ENCODE assay signal across 14 cellular contexts in genomic region chr6:85672050-85672449, GRCh38. TPM values are rescaled to one million over a fixed set of nuclear protein-coding genes. Genes with fewer than 3 reads are reported as not detected.
DNase-seq lines count a peak whose midpoint lies in the region; ATAC-seq and TF ChIP-seq lines count a peak whose summit lies in the region.
"Had no signal": no experiment of that assay in that cellular context is flagged by ENCODE, and none has a peak within 500 bp of the region (broad histone marks: within the 10 kb centered on the region; RNA-seq: fewer than 3 reads in every experiment).

No MANE protein-coding gene starts in this region.

- DNase-seq in activated CD4-positive, alpha-beta T cell treated with anti-CD3 and anti-CD28 coated beads, Interleukin-2, amount 10 ng/mL, durations not matched to agents 7 days and 5 days: no peak
- no peak for DNase-seq in activated CD4-positive, alpha-beta T cell treated with anti-CD3 and anti-CD28 coated beads for 1 hour
- DNase-seq in H9 (peak; percentile 33), WTC11 (ENCODE audit: low spot score) (no peak), NCI-H1436 (lab: John Stamatoyannopoulos, UW) (no peak)
- no peak for DNase-seq in naive thymus-derived CD8-positive, alpha-beta T cell
- DNase-seq: activated naive CD4-positive, alpha-beta T cell treated with anti-CD3 and anti-CD28 coated beads for 36 hours; hippocampal formation; stimulated activated naive CD4-positive, alpha-beta T cell treated with Interleukin-2 at 50 U/mL for 16 hours; upper lobe of right lung had no signal

- H4K20me1 ChIP-seq in H9 (ENCODE audit: control insufficient read depth, insufficient read depth, insufficient read length): no peaks in the 10 kb centered on the region

- no peak overlapping the region for H3K18ac ChIP-seq in H9 (ENCODE audit: insufficient read length, low read depth, low read length)

- H3K23ac ChIP-seq in H9 (ENCODE audit: insufficient read length, low read depth, low read length): no peak overlapping the region

- peaks cover 2% of the 10 kb centered on the region for H3K9me3 Mint-ChIP-seq in activated CD4-positive, alpha-beta T cell treated with anti-CD3 and anti-CD28 coated beads, Interleukin-2, amount 10 ng/mL, durations not matched to agents 7 days and 5 days
- no peaks in the 10 kb centered on the region; a peak in 1 of 5 replicates for H3K9me3 Mint-ChIP-seq in H9
- H3K9me3 Mint-ChIP-seq in WTC11: no peaks in the 10 kb centered on the region
- no peaks in the 10 kb centered on the region for H3K9me3 Mint-ChIP-seq in naive thymus-derived CD8-positive, alpha-beta T cell
- H3K9me3 Mint-ChIP-seq: activated naive CD4-positive, alpha-beta T cell treated with anti-CD3 and anti-CD28 coated beads for 36 hours had no signal

- H3K4me1 ChIP-seq in H9 (ENCODE audit: insufficient read depth, low read length): peaks cover 2% of the 10 kb centered on the region; the same call in 1 of the 2 replicates

- no peak overlapping the region for H4K91ac ChIP-seq in H9 (ENCODE audit: insufficient read length, low read depth, low read length)

- no peak overlapping the region for H3K9ac ChIP-seq in H9 (ENCODE audit: extremely low read depth, insufficient read length, low read length)

- no peak overlapping the region for H3K4ac ChIP-seq in H9 (ENCODE audit: low read depth, low read length)

- H3K14ac ChIP-seq in H9 (ENCODE audit: insufficient read depth, low read length): no peak overlapping the region

- no peak overlapping the region for H2AK5ac ChIP-seq in H9 (ENCODE audit: insufficient read length, low read length)

- no peak overlapping the region for H4K5ac ChIP-seq in H9 (ENCODE audit: insufficient read length, low read depth, low read length)

- no peak overlapping the region for H4K8ac ChIP-seq in H9 (replicated peaks; ENCODE audit: insufficient read length, low read depth, low read length)

- peak overlapping the region; percentile 41 for H3K27ac Mint-ChIP-seq in activated CD4-positive, alpha-beta T cell treated with anti-CD3 and anti-CD28 coated beads, Interleukin-2, amount 10 ng/mL, durations not matched to agents 7 days and 5 days
- H3K27ac Mint-ChIP-seq in H9 (peak overlapping the region in 2 of 3 experiments; percentile 71 to 80; a peak in 3 of 7 replicates), WTC11 (no peak overlapping the region; the same call in 1 of the 2 replicates)
- H3K27ac Mint-ChIP-seq in naive thymus-derived CD8-positive, alpha-beta T cell: peak overlapping the region in 6 of 10 donors; percentile 39 to 98 (median 68)
- H3K27ac Mint-ChIP-seq: activated naive CD4-positive, alpha-beta T cell treated with anti-CD3 and anti-CD28 coated beads for 36 hours; brain had no signal

- no peak overlapping the region for H2BK5ac ChIP-seq in H9 (ENCODE audit: insufficient read length, low read length)

- TF ChIP-seq CTCF in H9 (conservative IDR thresholded peaks at IDR 0.05) (no peak), WTC11 (IDR thresholded peaks at IDR 0.05) (no peak)

- H3K79me2 ChIP-seq in H9 (ENCODE audit: insufficient read depth, low read length): peaks cover 13% of the 10 kb centered on the region; the same call in 1 of the 2 replicates

- peaks cover 82% of the 10 kb centered on the region for H3K4me1 Mint-ChIP-seq in activated CD4-positive, alpha-beta T cell treated with anti-CD3 and anti-CD28 coated beads, Interleukin-2, amount 10 ng/mL, durations not matched to agents 7 days and 5 days
- H3K4me1 Mint-ChIP-seq in H9 (peaks cover 46 to 47% of the 10 kb centered on the region in 2 experiments), WTC11 (peaks cover 73% of the 10 kb centered on the region)
- peaks cover 42 to 84% (median 78%) of the 10 kb centered on the region in 4 donors for H3K4me1 Mint-ChIP-seq in naive thymus-derived CD8-positive, alpha-beta T cell

- H3K4me2 ChIP-seq in H9 (ENCODE audit: insufficient read depth, insufficient read length, low read length): no peak overlapping the region

- no peak overlapping the region for H2BK12ac ChIP-seq in H9 (ENCODE audit: insufficient read length, low read depth, low read length)

- peaks cover 65% of the 10 kb centered on the region for H3K36me3 Mint-ChIP-seq in activated CD4-positive, alpha-beta T cell treated with anti-CD3 and anti-CD28 coated beads, Interleukin-2, amount 10 ng/mL, durations not matched to agents 7 days and 5 days (ENCODE audit: low read depth)
- peaks cover 31 to 40% (median 37%) of the 10 kb centered on the region in 3 experiments for H3K36me3 Mint-ChIP-seq in H9 (ENCODE audit: insufficient read depth in 1 of 3, low read depth in 3 of 3)
- H3K36me3 Mint-ChIP-seq in WTC11: peaks cover 42% of the 10 kb centered on the region
- peaks cover 6 to 47% (median 23%) of the 10 kb centered on the region in 3 donors for H3K36me3 Mint-ChIP-seq in naive thymus-derived CD8-positive, alpha-beta T cell

- H2BK20ac ChIP-seq in H9 (ENCODE audit: low read depth, low read length, poor library complexity, severe bottlenecking): no peak overlapping the region

- no peak overlapping the region for H2BK15ac ChIP-seq in H9 (ENCODE audit: low read depth, low read length)

- POLR2A ChIA-PET in activated CD4-positive, alpha-beta T cell treated with anti-CD3 and anti-CD28 coated beads, Interleukin-2, amount 10 ng/mL, durations not matched to agents 7 days and 5 days (lab: Charles Lee): interaction anchor here (0.6 to 1.6 kb wide), 2 partner anchors 36 to 70 kb away, joined by 3 to 4 read pairs; no protein-coding TSS in a partner anchor
- POLR2A ChIA-PET in WTC11 (lab: Charles Lee): interaction anchor here (7.6 kb wide), 1 partner anchor 29 kb away, joined by 76 read pairs; the partner anchor contains the start of gene SYNCRIP
- POLR2A ChIA-PET in naive thymus-derived CD8-positive, alpha-beta T cell (lab: Charles Lee): interaction anchor here (0.6 to 4.9 kb wide), 2 partner anchors 12 to 29 kb away, joined by 3 to 104 read pairs; partner anchors contain the start of gene SYNCRIP

- H3K27me3 ChIP-seq in H9 (ENCODE audit: insufficient read depth, low read length): no peaks in the 10 kb centered on the region
- H3K27me3 ChIP-seq: upper lobe of right lung had no signal

- peaks cover 4% of the 10 kb centered on the region for H3K23me2 ChIP-seq in H9 (ENCODE audit: insufficient read length, low read depth, low read length, poor library complexity, severe bottlenecking)

- no peaks in the 10 kb centered on the region for H3K27me3 Mint-ChIP-seq in activated CD4-positive, alpha-beta T cell treated with anti-CD3 and anti-CD28 coated beads, Interleukin-2, amount 10 ng/mL, durations not matched to agents 7 days and 5 days
- no peaks in the 10 kb centered on the region for H3K27me3 Mint-ChIP-seq in H9 (ENCODE audit: low read depth)
- H3K27me3 Mint-ChIP-seq in WTC11 (ENCODE audit: low read depth): no peaks in the 10 kb centered on the region
- H3K27me3 Mint-ChIP-seq in naive thymus-derived CD8-positive, alpha-beta T cell: no peaks in the 10 kb centered on the region

- no peak overlapping the region for H3T11ph ChIP-seq in H9 (ENCODE audit: low read length)

- H3K4me3 Mint-ChIP-seq in activated CD4-positive, alpha-beta T cell treated with anti-CD3 and anti-CD28 coated beads, Interleukin-2, amount 10 ng/mL, durations not matched to agents 7 days and 5 days: no peak overlapping the region
- H3K4me3 Mint-ChIP-seq in H9: no peak overlapping the region
- no peak overlapping the region for H3K4me3 Mint-ChIP-seq in WTC11
- H3K4me3 Mint-ChIP-seq in naive thymus-derived CD8-positive, alpha-beta T cell: no peak overlapping the region
- H3K4me3 Mint-ChIP-seq: activated naive CD4-positive, alpha-beta T cell treated with anti-CD3 and anti-CD28 coated beads for 36 hours; brain had no signal

- ATAC-seq in WTC11: peak; percentile 6
- ATAC-seq in naive thymus-derived CD8-positive, alpha-beta T cell: no peak
- no peak for ATAC-seq in HG03097 (IDR thresholded peaks at IDR 0.05; ENCODE audit: low FRiP score, unreplicated experiment)
- ATAC-seq in HG02884 (IDR thresholded peaks at IDR 0.05; ENCODE audit: unreplicated experiment): no peak
- ATAC-seq: left lobe of liver, upper lobe of right lung had no signal

- CTCF ChIA-PET in activated CD4-positive, alpha-beta T cell treated with anti-CD3 and anti-CD28 coated beads, Interleukin-2, amount 10 ng/mL, durations not matched to agents 7 days and 5 days (lab: Charles Lee): interaction anchor here (0.6 to 1.0 kb wide), 5 partner anchors 13 to 63 kb away, joined by 3 to 6 read pairs (median 3); no protein-coding TSS in a partner anchor
- CTCF ChIA-PET in WTC11 (lab: Charles Lee): interaction anchor here (0.6 kb wide), 1 partner anchor 878 kb away, joined by 3 read pairs; no protein-coding TSS in a partner anchor

- no peaks in the 10 kb centered on the region for H3K79me1 ChIP-seq in H9 (ENCODE audit: insufficient read depth, low read depth, low read length, poor library complexity, severe bottlenecking)

- H3K9me3 ChIP-seq in H9 (ENCODE audit: control insufficient read depth, low read depth, low read length): no peaks in the 10 kb centered on the region
- H3K9me3 ChIP-seq: upper lobe of right lung had no signal

- H3K27ac ChIP-seq in H9 (ENCODE audit: insufficient read length, low read depth, low read length): no peak overlapping the region
- H3K27ac ChIP-seq: upper lobe of right lung had no signal

- H2BK120ac ChIP-seq in H9 (ENCODE audit: low read depth, low read length, poor library complexity, severe bottlenecking): no peak overlapping the region

- no peak overlapping the region for H2AFZ ChIP-seq in H9 (ENCODE audit: low read length)

- H3K56ac ChIP-seq in H9 (ENCODE audit: insufficient read length, low read depth, low read length): no peak overlapping the region

TF ChIP-seq in WTC11, 78 proteins besides CTCF, POLR2A, EP300 and RAD21 (continues in another document):
- TF ChIP-seq NFATC4 (CRISPR knock-in tag; IDR thresholded peaks at IDR 0.05) (peak; percentile 87), E2F1 (CRISPR knock-in tag; IDR thresholded peaks at IDR 0.05) (no peak)

RNA-seq across cellular contexts. Expression of gene SYNCRIP, which starts 29.4 kb away (rescaled TPM):
- total RNA-seq in activated CD4-positive, alpha-beta T cell treated with anti-CD3 and anti-CD28 coated beads, Interleukin-2, amount 10 ng/mL, durations not matched to agents 7 days and 5 days: 100 to 1,000 TPM; 111 to 118 TPM
- 189 and 199 TPM in 2 replicates for total RNA-seq in H9 (2021)
- 139 to 150 TPM (median 144 TPM) in 3 replicates for total RNA-seq in WTC11 (2021)
- total RNA-seq in naive thymus-derived CD8-positive, alpha-beta T cell: 100 to 1,000 TPM in 1 of 2 experiments, 10 to 100 TPM in 1; 95.1 to 103 TPM
- polyA plus RNA-seq in naive thymus-derived CD8-positive, alpha-beta T cell: 10 to 100 TPM; 68.6 to 80.9 (median 70.7) TPM
